Comparison of ENCODE assay signal across 9 cellular contexts in genomic region chr10:133334495-133335237, GRCh38. TPM values are rescaled to one million over a fixed set of nuclear protein-coding genes. Genes with fewer than 3 reads are reported as not detected.
A peak's percentile ranks its signal among the peaks of the same experiment; 100 is the strongest.
DNase-seq lines count a peak whose midpoint lies in the region; ATAC-seq and TF ChIP-seq lines count a peak whose summit lies in the region.
"Had no signal": no experiment of that assay in that cellular context is flagged by ENCODE, and none has a peak within 500 bp of the region (broad histone marks: within the 10 kb centered on the region; RNA-seq: fewer than 3 reads in every experiment).

No MANE protein-coding gene starts in this region.

- no peak overlapping the region for H3K27ac ChIP-seq in body of pancreas
- peak overlapping the region in 1 of 4 donors; percentile 32 for H3K27ac ChIP-seq in tibial nerve

- TF ChIP-seq CTCF in body of pancreas (IDR thresholded peaks at IDR 0.05) (no peak), tibial nerve (IDR thresholded peaks at IDR 0.05) (no peak)

- H3K4me1 ChIP-seq in body of pancreas: peaks cover 27% of the 10 kb centered on the region
- peaks cover 5 to 30% (median 20%) of the 10 kb centered on the region in 4 donors for H3K4me1 ChIP-seq in tibial nerve

- H3K9me3 ChIP-seq in body of pancreas (no peaks in the 10 kb centered on the region), tibial nerve (no peaks in the 10 kb centered on the region)

- H3K36me3 ChIP-seq in body of pancreas (replicated peaks in 1 of 2; ENCODE audit: insufficient read depth in 1 of 2, low read depth in 2 of 2) (no peaks in the 10 kb centered on the region), tibial nerve (no peaks in the 10 kb centered on the region)

- H3K4me3 ChIP-seq in body of pancreas (no peak overlapping the region), tibial nerve (peak overlapping the region; percentile 11 to 47 (median 32))

- no peak for TF ChIP-seq POLR2A in body of pancreas (IDR thresholded peaks at IDR 0.05)
- TF ChIP-seq POLR2A in tibial nerve (IDR thresholded peaks at IDR 0.05): no peak

- intact Hi-C loops in body of pancreas (cut with DNase I): no loop called here

- peaks cover 0 to 28% of the 10 kb centered on the region in 2 donors for H3K27me3 ChIP-seq in body of pancreas
- peaks cover 3 to 78% of the 10 kb centered on the region in 2 donors for H3K27me3 ChIP-seq in tibial nerve

- ATAC-seq in body of pancreas (peak; percentile 37), HG03025 (IDR thresholded peaks at IDR 0.05; ENCODE audit: low FRiP score, unreplicated experiment) (no peak)

- DNase-seq in activated gamma-delta T cell treated with Interleukin-2 at 50 U/mL for 16 hours: peak; percentile 26
- no peak for DNase-seq in activated gamma-delta T cell (lab: John Stamatoyannopoulos, UW)
- DNase-seq in body of pancreas: no peak
- peak; percentile 59 for DNase-seq in left kidney (ENCODE audit: low read depth, low spot score)
- no peak for DNase-seq in tibial nerve (ENCODE audit: low spot score in 2 of 2)
- DNase-seq in mucosa of gallbladder (ENCODE audit: low spot score): no peak
- no peak for DNase-seq in GDM1 (lab: John Stamatoyannopoulos, UW)
- DNase-seq: DND-41 had no signal

- TF ChIP-seq EP300 in tibial nerve (IDR thresholded peaks at IDR 0.05): no peak

- 16 to 42% methylated on average over 14 to 47 of the region's 51 CpGs for WGBS in body of pancreas, 2 donors
- WGBS in tibial nerve, 2 donors: 16 to 27% methylated on average over 30 to 46 of the region's 51 CpGs

RNA-seq across cellular contexts. Expression of gene CALY, which starts 2.0 kb away (rescaled TPM):
- total RNA-seq in body of pancreas: 1 to 10 TPM in 1 of 2 donors, not detected in 1; 1.8 TPM
- total RNA-seq in tibial nerve: 1 to 10 TPM in 2 of 4 donors, under 1 TPM in 1, not detected in 1; 0.60 to 4.4 (median 1.2) TPM
- 0.92 TPM for total RNA-seq in mucosa of gallbladder

RNA-seq across cellular contexts. Expression of gene PRAP1, which starts 12.5 kb away (rescaled TPM):
- total RNA-seq in body of pancreas: 1 to 10 TPM in 1 of 2 donors, not detected in 1; 6.5 TPM
- 10 to 100 TPM in 3 of 4 donors, 1 to 10 TPM in 1; 9.8 to 29.4 (median 16.6) TPM for total RNA-seq in tibial nerve
- 4.8 TPM for total RNA-seq in mucosa of gallbladder

RNA-seq across cellular contexts. Expression of gene FUOM, which starts 23.2 kb away (rescaled TPM):
- total RNA-seq in body of pancreas (10 to 100 TPM; 12.5 to 16.1 TPM), tibial nerve (10 to 100 TPM; 44.1 to 59.4 (median 49.3) TPM), mucosa of gallbladder (13.0 TPM)

RNA-seq across cellular contexts. Expression of gene ZNF511, which starts 26.0 kb away (rescaled TPM):
- total RNA-seq in body of pancreas (10 to 100 TPM; 15.0 to 22.7 TPM), tibial nerve (10 to 100 TPM; 29.3 to 44.8 (median 35.0) TPM), mucosa of gallbladder (35.9 TPM)

RNA-seq across cellular contexts. Expression of gene TUBGCP2, which starts 26.0 kb away (rescaled TPM):
- total RNA-seq in body of pancreas (10 to 100 TPM; 32.2 to 36.6 TPM), tibial nerve (10 to 100 TPM; 35.8 to 73.5 (median 45.7) TPM), mucosa of gallbladder (56.9 TPM)

Comparison
In these comparisons a context has a peak if more than half of its experiments do, and no peak if none do; other contexts are left out.
1. DNase-seq: peak in activated gamma-delta T cell treated with Interleukin-2 at 50 U/mL for 16 hours (single experiment) and left kidney (single experiment); none in activated gamma-delta T cell (single experiment), body of pancreas (0 of 4), tibial nerve (0 of 2), mucosa of gallbladder (single experiment) and GDM1 (single experiment).
2. H3K4me3 ChIP-seq: peak in tibial nerve (4 of 4); none in body of pancreas (0 of 2).